In the genomic region with DNA sequence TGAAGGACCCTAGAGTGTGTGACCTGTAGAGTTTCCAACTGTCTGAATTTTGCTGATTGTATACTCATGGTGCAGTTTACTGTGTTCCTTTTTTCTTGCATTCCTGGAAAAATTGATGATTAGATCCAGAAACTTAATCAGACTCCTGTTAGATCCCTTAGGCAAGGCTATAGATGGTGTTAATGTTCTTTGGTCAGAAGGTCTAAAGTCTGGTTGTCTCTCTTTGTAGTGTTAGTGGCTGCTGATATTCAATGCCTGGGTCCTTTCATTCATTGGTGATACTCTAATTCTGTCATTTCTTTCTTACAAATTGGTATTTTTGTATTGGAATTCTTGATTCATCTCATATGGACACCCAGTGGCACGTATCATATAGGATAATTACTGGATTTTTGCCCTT, we compare ENCODE assay signal across 1 cellular context.
TF ChIP-seq lines count a peak whose summit lies in the region.

No MANE protein-coding gene starts in this region.

TF ChIP-seq in GM12878, 131 proteins besides CTCF, POLR2A, EP300 and RAD21:
- TF ChIP-seq SPI1 (IDR thresholded peaks at IDR 0.05; ENCODE audit: borderline replicate concordance, insufficient read depth, low read depth, low read length): no peak
- TF ChIP-seq, protein P1, sequence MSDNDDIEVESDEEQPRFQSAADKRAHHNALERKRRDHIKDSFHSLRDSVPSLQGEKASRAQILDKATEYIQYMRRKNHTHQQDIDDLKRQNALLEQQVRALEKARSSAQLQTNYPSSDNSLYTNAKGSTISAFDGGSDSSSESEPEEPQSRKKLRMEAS (IDR thresholded peaks at IDR 0.05; ENCODE audit: low read depth, low read length): no peak
- no peak for TF ChIP-seq TAF1 (IDR thresholded peaks at IDR 0.05; ENCODE audit: borderline replicate concordance, low read depth, low read length)
- TF ChIP-seq, protein P2, sequence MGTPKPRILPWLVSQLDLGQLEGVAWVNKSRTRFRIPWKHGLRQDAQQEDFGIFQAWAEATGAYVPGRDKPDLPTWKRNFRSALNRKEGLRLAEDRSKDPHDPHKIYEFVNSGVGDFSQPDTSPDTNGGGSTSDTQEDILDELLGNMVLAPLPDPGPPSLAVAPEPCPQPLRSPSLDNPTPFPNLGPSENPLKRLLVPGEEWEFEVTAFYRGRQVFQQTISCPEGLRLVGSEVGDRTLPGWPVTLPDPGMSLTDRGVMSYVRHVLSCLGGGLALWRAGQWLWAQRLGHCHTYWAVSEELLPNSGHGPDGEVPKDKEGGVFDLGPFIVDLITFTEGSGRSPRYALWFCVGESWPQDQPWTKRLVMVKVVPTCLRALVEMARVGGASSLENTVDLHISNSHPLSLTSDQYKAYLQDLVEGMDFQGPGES (IDR thresholded peaks at IDR 0.05): no peak
- TF ChIP-seq, protein P3, sequence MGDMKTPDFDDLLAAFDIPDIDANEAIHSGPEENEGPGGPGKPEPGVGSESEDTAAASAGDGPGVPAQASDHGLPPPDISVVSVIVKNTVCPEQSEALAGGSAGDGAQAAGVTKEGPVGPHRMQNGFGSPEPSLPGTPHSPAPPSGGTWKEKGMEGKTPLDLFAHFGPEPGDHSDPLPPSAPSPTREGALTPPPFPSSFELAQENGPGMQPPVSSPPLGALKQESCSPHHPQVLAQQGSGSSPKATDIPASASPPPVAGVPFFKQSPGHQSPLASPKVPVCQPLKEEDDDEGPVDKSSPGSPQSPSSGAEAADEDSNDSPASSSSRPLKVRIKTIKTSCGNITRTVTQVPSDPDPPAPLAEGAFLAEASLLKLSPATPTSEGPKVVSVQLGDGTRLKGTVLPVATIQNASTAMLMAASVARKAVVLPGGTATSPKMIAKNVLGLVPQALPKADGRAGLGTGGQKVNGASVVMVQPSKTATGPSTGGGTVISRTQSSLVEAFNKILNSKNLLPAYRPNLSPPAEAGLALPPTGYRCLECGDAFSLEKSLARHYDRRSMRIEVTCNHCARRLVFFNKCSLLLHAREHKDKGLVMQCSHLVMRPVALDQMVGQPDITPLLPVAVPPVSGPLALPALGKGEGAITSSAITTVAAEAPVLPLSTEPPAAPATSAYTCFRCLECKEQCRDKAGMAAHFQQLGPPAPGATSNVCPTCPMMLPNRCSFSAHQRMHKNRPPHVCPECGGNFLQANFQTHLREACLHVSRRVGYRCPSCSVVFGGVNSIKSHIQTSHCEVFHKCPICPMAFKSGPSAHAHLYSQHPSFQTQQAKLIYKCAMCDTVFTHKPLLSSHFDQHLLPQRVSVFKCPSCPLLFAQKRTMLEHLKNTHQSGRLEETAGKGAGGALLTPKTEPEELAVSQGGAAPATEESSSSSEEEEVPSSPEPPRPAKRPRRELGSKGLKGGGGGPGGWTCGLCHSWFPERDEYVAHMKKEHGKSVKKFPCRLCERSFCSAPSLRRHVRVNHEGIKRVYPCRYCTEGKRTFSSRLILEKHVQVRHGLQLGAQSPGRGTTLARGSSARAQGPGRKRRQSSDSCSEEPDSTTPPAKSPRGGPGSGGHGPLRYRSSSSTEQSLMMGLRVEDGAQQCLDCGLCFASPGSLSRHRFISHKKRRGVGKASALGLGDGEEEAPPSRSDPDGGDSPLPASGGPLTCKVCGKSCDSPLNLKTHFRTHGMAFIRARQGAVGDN (IDR thresholded peaks at IDR 0.05): no peak
- no peak for TF ChIP-seq PAX8 (IDR thresholded peaks at IDR 0.05)
